8 cellular contexts compared by ENCODE assay signal in genomic region chr16:24729967-24730815, GRCh38. TPM values are rescaled to one million over a fixed set of nuclear protein-coding genes. Genes with fewer than 3 reads are reported as not detected.
A peak's percentile ranks its signal among the peaks of the same experiment; 100 is the strongest.
DNase-seq lines count a peak whose midpoint lies in the region; ATAC-seq, FAIRE-seq and TF ChIP-seq lines count a peak whose summit lies in the region.

No MANE protein-coding gene starts in this region.

- H3K4me1 ChIP-seq in Karpas-422 (ENCODE audit: low read length) (peaks cover 21% of the 10 kb centered on the region), esophagus muscularis mucosa (peaks cover 45 to 54% (median 50%) of the 10 kb centered on the region in 4 donors), vagina (peaks cover 51% of the 10 kb centered on the region)

- no peak for TF ChIP-seq EP300 in esophagus muscularis mucosa (IDR thresholded peaks at IDR 0.05)

- peak; percentile 29 for DNase-seq in 8988T
- peak; percentile 1 for DNase-seq in GM18507 (ENCODE audit: extremely low spot score, insufficient read length, low read depth)
- peak; percentile 56 for DNase-seq in Karpas-422
- peak; percentile 41 for DNase-seq in activated T-cell treated with anti-CD3 and anti-CD28 coated beads, Interleukin-2, amount 50 U/mL, for 1 hour
- DNase-seq in esophagus muscularis mucosa (ENCODE audit: extremely low spot score), result no peak
- DNase-seq in nephron progenitor cell, result no peak
- DNase-seq in vagina (ENCODE audit: extremely low spot score in 2 of 2), result no peak

- H3K4me1 Mint-ChIP-seq in nephron progenitor cell, result peaks cover 33% of the 10 kb centered on the region

- H3K9me3 ChIP-seq in Karpas-422 (ENCODE audit: low read length) (no peaks in the 10 kb centered on the region), esophagus muscularis mucosa (no peaks in the 10 kb centered on the region), vagina (no peaks in the 10 kb centered on the region)

- peak overlapping the region; percentile 78 for H3K9ac ChIP-seq in Karpas-422 (ENCODE audit: low read length)

- TF ChIP-seq CTCF in esophagus muscularis mucosa (IDR thresholded peaks at IDR 0.05) (no peak), nephron progenitor cell (IDR thresholded peaks at IDR 0.05) (no peak), vagina (IDR thresholded peaks at IDR 0.05) (no peak)

- no peaks in the 10 kb centered on the region for H3K9me2 ChIP-seq in Karpas-422 (replicated peaks; ENCODE audit: insufficient read depth, low read length)

- H3K36me3 ChIP-seq in Karpas-422 (ENCODE audit: insufficient read depth, low read length) (peaks cover 29% of the 10 kb centered on the region), esophagus muscularis mucosa (peaks cover 0 to 10% (median 7%) of the 10 kb centered on the region in 4 donors), vagina (peaks cover 0 to 11% of the 10 kb centered on the region in 2 donors)

- ATAC-seq in GM21576 (IDR thresholded peaks at IDR 0.05; ENCODE audit: unreplicated experiment), result no peak

- no peak overlapping the region for H2AFZ ChIP-seq in Karpas-422 (ENCODE audit: low read length)

- H3K79me2 ChIP-seq in Karpas-422 (ENCODE audit: low read length), result peaks cover 60% of the 10 kb centered on the region

- H3K27me3 ChIP-seq in Karpas-422 (ENCODE audit: low read length) (no peaks in the 10 kb centered on the region), esophagus muscularis mucosa (no peaks in the 10 kb centered on the region), vagina (no peaks in the 10 kb centered on the region)

- peak overlapping the region; percentile 89 for H3K4me2 ChIP-seq in Karpas-422 (ENCODE audit: low read depth, low read length, poor library complexity, severe bottlenecking)

- H3K36me3 Mint-ChIP-seq in nephron progenitor cell (ENCODE audit: low read depth), result peaks cover 26% of the 10 kb centered on the region

- H3K9me3 Mint-ChIP-seq in nephron progenitor cell, result no peaks in the 10 kb centered on the region

- H3K4me3 Mint-ChIP-seq in nephron progenitor cell, result peak overlapping the region; percentile 100

- H3K4me3 ChIP-seq in Karpas-422 (ENCODE audit: low read length), result peak overlapping the region; percentile 86
- peak overlapping the region; percentile 64 to 79 (median 76) for H3K4me3 ChIP-seq in esophagus muscularis mucosa
- peak overlapping the region; percentile 79 to 97 for H3K4me3 ChIP-seq in vagina

- peaks cover 7% of the 10 kb centered on the region; the same call in 1 of the 2 replicates for H4K20me1 ChIP-seq in Karpas-422 (ENCODE audit: insufficient read depth, low read depth, low read length)

- TF ChIP-seq POLR2A in esophagus muscularis mucosa (IDR thresholded peaks at IDR 0.05; ENCODE audit: low read depth) (no peak), vagina (IDR thresholded peaks at IDR 0.05) (no peak)

- intact Hi-C loops in esophagus muscularis mucosa (cut with DNase I) (loop anchor here (10.0 kb wide), 1 partner anchor 65 kb away; no protein-coding TSS in a partner anchor), vagina (cut with DNase I) (loop anchor here (5.0 kb wide), 1 partner anchor 933 kb away; no protein-coding TSS in a partner anchor)

- no peak for FAIRE-seq in GM18507 (lab: Jason Lieb, UNC)

- peaks cover 3% of the 10 kb centered on the region for H3K27me3 Mint-ChIP-seq in nephron progenitor cell (ENCODE audit: low read depth, poor library complexity)

- peak overlapping the region; percentile 64 for H3K27ac ChIP-seq in Karpas-422 (ENCODE audit: low read length)
- peak overlapping the region; percentile 91 to 94 (median 94) for H3K27ac ChIP-seq in esophagus muscularis mucosa (replicated peaks in 1 of 4)
- H3K27ac ChIP-seq in vagina, result peak overlapping the region; percentile 92

- WGBS in esophagus muscularis mucosa, result under 1% methylated on average over 49 of the region's 59 CpGs

- H3K27ac Mint-ChIP-seq in nephron progenitor cell, result peak overlapping the region; percentile 96

RNA-seq across cellular contexts. Expression of gene TNRC6A, which starts 0.7 kb away (rescaled TPM):
- total RNA-seq in Karpas-422 (2014; rRNA removed; shearing (Covaris generic); ENCODE audit: low replicate concordance), result 27.2 and 72.4 TPM in 2 replicates
- total RNA-seq in esophagus muscularis mucosa, result 10 to 100 TPM; 44.1 to 50.7 (median 46.4) TPM
- 53.0 TPM for total RNA-seq in vagina

Comparison
In these comparisons a context has a peak if more than half of its experiments do, and no peak if none do; other contexts are left out.
1. DNase-seq: peak in 8988T (single experiment), GM18507 (single experiment), Karpas-422 (single experiment) and activated T-cell treated with anti-CD3 and anti-CD28 coated beads, Interleukin-2, amount 50 U/mL, for 1 hour (single experiment); none in esophagus muscularis mucosa (single experiment), nephron progenitor cell (single experiment) and vagina (0 of 2).
2. Peak in every context shown above with its lines, with median percentiles within 50 percentile points of each other: H3K27ac ChIP-seq and H3K4me3 ChIP-seq.